Comparison of ENCODE assay signal across 8 cellular contexts in genomic region chrX:47145408-47146120, GRCh38. TPM values are rescaled to one million over a fixed set of nuclear protein-coding genes. Genes with fewer than 3 reads are reported as not detected.
A peak's percentile ranks its signal among the peaks of the same experiment; 100 is the strongest.
DNase-seq lines count a peak whose midpoint lies in the region; ATAC-seq lines count a peak whose summit lies in the region.

No MANE protein-coding gene starts in this region.

- peak; percentile 17 for ATAC-seq in GM19455 (IDR thresholded peaks at IDR 0.05; ENCODE audit: unreplicated experiment)
- ATAC-seq in stimulated activated naive B cell treated with anti-CD40 and anti-IgM and Interleukin-4, amounts not matched to agents 10 μg/mL and 1 μg/mL and 100 μg/mL, for 72 hours (replicated peaks), result peak; percentile 33 to 39

- peaks cover 7% of the 10 kb centered on the region for H3K36me3 ChIP-seq in CD4-positive, alpha-beta memory T cell (ENCODE audit: insufficient read depth, low read length)
- H3K36me3 ChIP-seq in HUES64 (ENCODE audit: insufficient read depth, low read length), result peaks cover 25% of the 10 kb centered on the region

- H3K27me3 Mint-ChIP-seq in CD4-positive, alpha-beta memory T cell, result no peaks in the 10 kb centered on the region
- H3K27me3 Mint-ChIP-seq in stimulated activated naive B cell treated with anti-CD40 and anti-IgM and Interleukin-4, amounts not matched to agents 10 μg/mL and 1 μg/mL and 100 μg/mL, for 72 hours, result peaks cover 0 to 7% of the 10 kb centered on the region in 2 donors

- peak overlapping the region; percentile 69 to 73 for H3K4me3 ChIP-seq in CD4-positive, alpha-beta memory T cell (ENCODE audit: low read length in 2 of 2)
- peak overlapping the region; percentile 98 for H3K4me3 ChIP-seq in HUES64 (ENCODE audit: low read length)
- peak overlapping the region; percentile 75 for H3K4me3 ChIP-seq in iPS-11a (ENCODE audit: low read depth, low read length)

- H3K9ac ChIP-seq in HUES64 (ENCODE audit: low read depth, low read length), result peak overlapping the region; percentile 95

- intact Hi-C loops in CD4-positive, alpha-beta memory T cell (cut with micrococcal nuclease), result loop anchor here (1.0 to 5.0 kb wide), 5 partner anchors 71 to 513 kb away; partner anchors contain the start of genes ELK1, USP11 and UXT

- H3K9me3 ChIP-seq in CD4-positive, alpha-beta memory T cell (ENCODE audit: control insufficient read depth in 1 of 2, low read length in 2 of 2), result no peaks in the 10 kb centered on the region
- H3K9me3 ChIP-seq in HUES64 (ENCODE audit: insufficient read depth, low read depth, low read length), result no peaks in the 10 kb centered on the region

- CTCF ChIA-PET in CD4-positive, alpha-beta memory T cell (lab: Charles Lee; ENCODE audit: partially characterized antibody), result interaction anchor here (0.9 to 2.9 kb wide), 10 partner anchors 8 to 239 kb away, joined by 3 to 18 read pairs (median 4); no protein-coding TSS in a partner anchor

- peak overlapping the region; percentile 95 to 99 (median 98) for H3K27ac Mint-ChIP-seq in CD4-positive, alpha-beta memory T cell
- peak overlapping the region; percentile 100 for H3K27ac Mint-ChIP-seq in stimulated activated naive B cell treated with anti-CD40 and anti-IgM and Interleukin-4, amounts not matched to agents 10 μg/mL and 1 μg/mL and 100 μg/mL, for 72 hours

- H3K27me3 ChIP-seq in CD4-positive, alpha-beta memory T cell (ENCODE audit: insufficient read depth, low read length), result no peaks in the 10 kb centered on the region
- no peaks in the 10 kb centered on the region for H3K27me3 ChIP-seq in HUES64 (ENCODE audit: insufficient read depth, low read length)

- POLR2A ChIA-PET in CD4-positive, alpha-beta memory T cell (lab: Charles Lee; ENCODE audit: partially characterized antibody), result interaction anchor here (0.6 to 4.6 kb wide), 17 partner anchors 9 to 508 kb away, joined by 3 to 54 read pairs (median 5); partner anchors contain the start of genes ARAF, CDK16 and USP11

- H3K9me3 Mint-ChIP-seq in CD4-positive, alpha-beta memory T cell, result peaks cover 0 to 2% (median 0%) of the 10 kb centered on the region in 8 donors
- no peaks in the 10 kb centered on the region for H3K9me3 Mint-ChIP-seq in stimulated activated naive B cell treated with anti-CD40 and anti-IgM and Interleukin-4, amounts not matched to agents 10 μg/mL and 1 μg/mL and 100 μg/mL, for 72 hours

- H3K4me1 ChIP-seq in CD4-positive, alpha-beta memory T cell (ENCODE audit: insufficient read depth, low read length), result peaks cover 36% of the 10 kb centered on the region
- 0 out of 2 replicates have a peak, but pooled peaks cover 5% of the 10 kb centered on the region for H3K4me1 ChIP-seq in HUES64 (ENCODE audit: insufficient read depth, low read length)

- 1% methylated on average over 37 of the region's 37 CpGs for WGBS in HUES64

- H3K36me3 Mint-ChIP-seq in CD4-positive, alpha-beta memory T cell, result peaks cover 13 to 36% of the 10 kb centered on the region in 2 donors
- H3K36me3 Mint-ChIP-seq in stimulated activated naive B cell treated with anti-CD40 and anti-IgM and Interleukin-4, amounts not matched to agents 10 μg/mL and 1 μg/mL and 100 μg/mL, for 72 hours, result peaks cover 25 to 39% of the 10 kb centered on the region in 2 donors

- H3K27ac ChIP-seq in CD4-positive, alpha-beta memory T cell (ENCODE audit: low read depth, low read length), result peak overlapping the region; percentile 91
- H3K27ac ChIP-seq in HUES64 (ENCODE audit: low read depth, low read length) (peak overlapping the region; percentile 97), angular gyrus (ENCODE audit: low read depth, low read length) (peak overlapping the region; percentile 94)

- H3K4me1 Mint-ChIP-seq in CD4-positive, alpha-beta memory T cell, result peaks cover 21 to 56% (median 38%) of the 10 kb centered on the region in 4 donors
- H3K4me1 Mint-ChIP-seq in stimulated activated naive B cell treated with anti-CD40 and anti-IgM and Interleukin-4, amounts not matched to agents 10 μg/mL and 1 μg/mL and 100 μg/mL, for 72 hours, result peaks cover 10 to 29% of the 10 kb centered on the region in 2 donors

- peak overlapping the region; percentile 94 to 99 (median 96) for H3K4me3 Mint-ChIP-seq in CD4-positive, alpha-beta memory T cell
- peak overlapping the region; percentile 97 to 100 for H3K4me3 Mint-ChIP-seq in stimulated activated naive B cell treated with anti-CD40 and anti-IgM and Interleukin-4, amounts not matched to agents 10 μg/mL and 1 μg/mL and 100 μg/mL, for 72 hours

- peak in 1 of 5 donors; percentile 38 for DNase-seq in CD4-positive, alpha-beta memory T cell
- DNase-seq in stimulated activated naive B cell treated with anti-CD40 and anti-IgM and Interleukin-4, amounts not matched to agents 10 μg/mL and 1 μg/mL and 100 μg/mL, for 72 hours, result no peak
- DNase-seq in SW 1271 (lab: John Stamatoyannopoulos, UW), result no peak
- no peak for DNase-seq in HuH-7.5 (ENCODE audit: low spot score)

RNA-seq across cellular contexts. Expression of gene RBM10, which starts 0.5 kb away (rescaled TPM):
- total RNA-seq in CD4-positive, alpha-beta memory T cell, result 10 to 100 TPM; 51.2 to 53.3 TPM
- 10 to 100 TPM; 10.7 to 33.0 TPM for polyA plus RNA-seq in CD4-positive, alpha-beta memory T cell
- 48.7 TPM for polyA plus RNA-seq in HUES64 (2013, experiment 1 of 2)
- 48.4 TPM for polyA plus RNA-seq in HUES64 (2013, experiment 2 of 2)

RNA-seq across cellular contexts. Expression of gene NDUFB11, which starts 1.1 kb away (rescaled TPM):
- total RNA-seq in CD4-positive, alpha-beta memory T cell, result 10 to 100 TPM; 53.2 to 60.6 TPM
- polyA plus RNA-seq in CD4-positive, alpha-beta memory T cell, result 100 to 1,000 TPM; 170 to 180 TPM
- polyA plus RNA-seq in HUES64 (2013, experiment 1 of 2), result 89.2 TPM
- polyA plus RNA-seq in HUES64 (2013, experiment 2 of 2), result 90.6 TPM

RNA-seq across cellular contexts. Expression of gene UBA1, which starts 48.1 kb away (rescaled TPM):
- 100 to 1,000 TPM; 129 to 136 TPM for total RNA-seq in CD4-positive, alpha-beta memory T cell
- polyA plus RNA-seq in CD4-positive, alpha-beta memory T cell, result 100 to 1,000 TPM; 149 to 167 TPM
- polyA plus RNA-seq in HUES64 (2013, experiment 1 of 2), result 178 TPM
- polyA plus RNA-seq in HUES64 (2013, experiment 2 of 2), result 197 TPM
